ENCODE assay signal across 30 cellular contexts in the genomic region with DNA sequence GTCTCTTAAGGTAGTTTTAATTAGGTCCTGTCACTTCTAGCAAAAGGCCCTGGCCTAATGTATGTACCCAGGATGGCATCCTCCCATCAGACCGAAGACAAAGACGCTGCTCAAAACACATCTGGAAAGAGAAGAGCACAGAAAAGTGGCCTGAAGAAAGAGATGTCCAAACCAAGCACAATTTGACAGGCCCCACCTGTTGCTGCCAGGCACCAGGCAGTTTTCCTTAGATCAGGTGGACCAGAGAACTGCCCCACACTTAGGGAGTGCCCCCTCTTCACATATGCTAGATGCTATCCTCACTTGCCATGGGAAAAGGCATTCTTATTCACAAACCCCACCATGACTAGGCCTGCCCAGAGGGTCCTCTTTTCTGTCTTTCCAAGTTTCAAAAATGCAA.
"Had no signal": no experiment of that assay in that cellular context is flagged by ENCODE, and none has a peak within 500 bp of the region (broad histone marks: within the 10 kb centered on the region; RNA-seq: fewer than 3 reads in every experiment).

No MANE protein-coding gene starts in this region.

- DNase-seq: activated effector memory CD4-positive, alpha-beta T cell treated with anti-CD3 and anti-CD28 coated beads, Interleukin-2, amount 50 U/mL, for 16 hours; activated effector memory CD4-positive, alpha-beta T cell treated with Interleukin-2 at 50 U/mL for 16 hours; activated gamma-delta T cell; activated gamma-delta T cell treated with Interleukin-2 at 50 U/mL for 16 hours; activated naive CD4-positive, alpha-beta T cell; activated naive CD4-positive, alpha-beta T cell treated with anti-CD3 and anti-CD28 coated beads for 36 hours; activated naive CD4-positive, alpha-beta T cell treated with anti-CD3 and anti-CD28 coated beads, Interleukin-2, amount 10 ng/mL, durations not matched to agents 7 days and 5 days; activated naive CD4-positive, alpha-beta T cell treated with anti-CD3 and anti-CD28 coated beads, Interleukin-2, amount 50 U/mL, for 16 hours; activated naive CD4-positive, alpha-beta T cell treated with Interleukin-2 at 50 U/mL for 16 hours; activated naive CD8-positive, alpha-beta T cell treated with anti-CD3 and anti-CD28 coated beads for 36 hours; activated naive CD8-positive, alpha-beta T cell treated with anti-CD3 and anti-CD28 coated beads, Interleukin-2, amount 10 ng/mL, durations not matched to agents 7 days and 5 days; activated naive CD8-positive, alpha-beta T cell treated with anti-CD3 and anti-CD28 coated beads, Interleukin-2, amount 50 U/mL, for 24 hours; activated T-cell treated with anti-CD3 and anti-CD28 coated beads, Interleukin-2, amount 50 U/mL, for 1 hour; activated T-cell treated with anti-CD3 and anti-CD28 coated beads, Interleukin-2, amount 50 U/mL, for 24 hours; activated T-cell treated with anti-CD3 and anti-CD28 coated beads, Interleukin-2, amount 50 U/mL, for 4 hours; activated T-cell treated with anti-CD3 and anti-CD28 coated beads, Interleukin-2, amount 50 U/mL, for 48 hours; activated T-cell treated with anti-CD3 and anti-CD28 coated beads, Interleukin-2, amount 50 U/mL, for 72 hours; adrenal gland; amniotic stem cell; amygdala; anterior cingulate cortex; aorta; body of pancreas; brain microvascular endothelial cell; caudate nucleus; central memory CD4-positive, alpha-beta T cell; cerebellar nuclear complex had no signal

- H3K36me3 ChIP-seq: adrenal gland, ascending aorta, brain microvascular endothelial cell, breast epithelium, cardiac muscle cell had no signal

- H3K9me3 ChIP-seq: adrenal gland, ascending aorta, body of pancreas, breast epithelium had no signal

- H3K27me3 ChIP-seq: adrenal gland, ascending aorta, body of pancreas, brain microvascular endothelial cell, breast epithelium, cardiac muscle cell had no signal

- H3K27ac ChIP-seq: adrenal gland, ascending aorta, body of pancreas, brain microvascular endothelial cell, breast epithelium, cardiac muscle cell had no signal

- H3K4me3 ChIP-seq: adrenal gland, ascending aorta, body of pancreas, breast epithelium, cardiac muscle cell had no signal

- H3K4me1 ChIP-seq: breast epithelium had no signal
